In genomic region chr4:16579866-16580265, GRCh38 we compare ENCODE assay signal across 26 cellular contexts.
DNase-seq lines count a peak whose midpoint lies in the region; ATAC-seq, FAIRE-seq and TF ChIP-seq lines count a peak whose summit lies in the region.
"Had no signal": no experiment of that assay in that cellular context is flagged by ENCODE, and none has a peak within 500 bp of the region (broad histone marks: within the 10 kb centered on the region; RNA-seq: fewer than 3 reads in every experiment).

No MANE protein-coding gene starts in this region.

- H3K56ac ChIP-seq in IMR-90 (ENCODE audit: extremely low read depth, insufficient read depth, low read length), result no peak overlapping the region

- no peak for FAIRE-seq in frontal cortex (lab: Jason Lieb, UNC)
- FAIRE-seq: bronchial epithelial cell, colon had no signal

- peaks cover 6% of the 10 kb centered on the region; the same call in 1 of the 2 replicates for H3K9me1 ChIP-seq in IMR-90 (ENCODE audit: insufficient read depth, low read length)

- H2BK5ac ChIP-seq in IMR-90 (ENCODE audit: low read depth, low read length, poor library complexity, severe bottlenecking), result no peak overlapping the region

- H3K79me1 ChIP-seq in IMR-90 (ENCODE audit: low read depth in 1 of 2, low read length in 2 of 2), result no peaks in the 10 kb centered on the region

- H3K4me3 ChIP-seq in IMR-90 (ENCODE audit: insufficient read depth, low read depth, low read length) (no peak overlapping the region), osteoblast (ENCODE audit: insufficient read depth, low read length) (no peak overlapping the region)
- H3K4me3 ChIP-seq: prostate gland, transverse colon had no signal

- no TSS peak for BruUV-seq in IMR-90 (replicated peaks; lab: Mats Ljungman, UMichigan)

- no peak overlapping the region for H4K91ac ChIP-seq in IMR-90 (ENCODE audit: insufficient read depth, low read depth, low read length)

- TF ChIP-seq CTCF in IMR-90 (conservative IDR thresholded peaks at IDR 0.05; ENCODE audit: low read depth, low read length) (no peak), osteoblast (IDR thresholded peaks at IDR 0.05; ENCODE audit: extremely low read depth, low read depth, low read length) (no peak)

- H3K9me3 Mint-ChIP-seq in stimulated activated effector memory CD8-positive, alpha-beta T cell treated with anti-CD3 and anti-CD28 coated beads, Interleukin-12 subunit alpha, Interleukin-12 subunit beta, amount 100 ng/mL, for 72 hours, result no peaks in the 10 kb centered on the region
- H3K9me3 Mint-ChIP-seq: endodermal cell had no signal

- H3K9me3 ChIP-seq in IMR-90 (ENCODE audit: control insufficient read depth, insufficient read depth, low read length) (no peaks in the 10 kb centered on the region), osteoblast (ENCODE audit: low read depth, low read length) (no peaks in the 10 kb centered on the region)
- H3K9me3 ChIP-seq: neutrophil, prostate gland, transverse colon had no signal

- H4K20me1 ChIP-seq in IMR-90 (ENCODE audit: insufficient read depth, low read length) (no peaks in the 10 kb centered on the region), osteoblast (ENCODE audit: insufficient read depth, low read length) (no peaks in the 10 kb centered on the region)

- H3K4me3 Mint-ChIP-seq in stimulated activated effector memory CD8-positive, alpha-beta T cell treated with anti-CD3 and anti-CD28 coated beads, Interleukin-12 subunit alpha, Interleukin-12 subunit beta, amount 100 ng/mL, for 72 hours, result no peak overlapping the region
- H3K4me3 Mint-ChIP-seq: activated CD8-positive, alpha-beta T cell treated with anti-CD3 and anti-CD28 coated beads, Interleukin-2, amount 10 ng/mL, durations not matched to agents 7 days and 5 days; activated naive CD8-positive, alpha-beta T cell treated with anti-CD3 and anti-CD28 coated beads, Interleukin-2, amount 50 U/mL, for 24 hours; CD4-positive, CD25-positive, alpha-beta regulatory T cell; endodermal cell had no signal

- H3K18ac ChIP-seq in IMR-90 (ENCODE audit: low read depth, low read length), result no peak overlapping the region

- no peaks in the 10 kb centered on the region for H3K79me2 ChIP-seq in osteoblast (ENCODE audit: insufficient read depth, low read length)

- DNase-seq in ELR (ENCODE audit: low read depth), result peak; percentile 40
- DNase-seq in IMR-90, result peak; percentile 57
- DNase-seq in astrocyte of the hippocampus (ENCODE audit: low read depth, low spot score), result peak; percentile 50
- DNase-seq in osteoblast (ENCODE audit: insufficient read length, low spot score, missing footprints), result peak; percentile 81
- DNase-seq in stimulated activated naive CD4-positive, alpha-beta T cell treated with Interleukin-2 at 50 U/mL for 16 hours (lab: John Stamatoyannopoulos, UW), result no peak
- no peak for DNase-seq in stimulated activated effector memory CD8-positive, alpha-beta T cell treated with anti-CD3 and anti-CD28 coated beads, Interleukin-12 subunit alpha, Interleukin-12 subunit beta, amount 100 ng/mL, for 72 hours (ENCODE audit: low spot score in 2 of 2)
- no peak for DNase-seq in frontal cortex (ENCODE audit: low spot score in 2 of 2)
- DNase-seq: activated CD4-positive, alpha-beta T cell treated with anti-CD3 and anti-CD28 coated beads for 1 hour; activated CD8-positive, alpha-beta T cell treated with anti-CD3 and anti-CD28 coated beads, Interleukin-2, amount 10 ng/mL, durations not matched to agents 7 days and 5 days; activated effector memory CD4-positive, alpha-beta T cell treated with anti-CD3 and anti-CD28 coated beads, Interleukin-2, amount 50 U/mL, for 16 hours; activated naive CD8-positive, alpha-beta T cell treated with anti-CD3 and anti-CD28 coated beads, Interleukin-2, amount 50 U/mL, for 24 hours; CD4-positive, CD25-positive, alpha-beta regulatory T cell; endodermal cell; GF-D8; Kasumi-1; left colon; mesenchymal stem cell; NCI-H1048; NCI-H187 treated with DMSO at 0.1 percent for 48 hours; OCI-M1; SHP77; transverse colon had no signal

- intact Hi-C loops in IMR-90 (cut with micrococcal nuclease), result no loop called here

- no peak overlapping the region for H2BK20ac ChIP-seq in IMR-90 (ENCODE audit: low read depth, low read length)

- H3K4me2 ChIP-seq in IMR-90 (ENCODE audit: low read depth, low read length), result no peak overlapping the region
- no peak overlapping the region for H3K4me2 ChIP-seq in osteoblast (ENCODE audit: insufficient read depth, low read length)

- H3K27ac Mint-ChIP-seq in stimulated activated effector memory CD8-positive, alpha-beta T cell treated with anti-CD3 and anti-CD28 coated beads, Interleukin-12 subunit alpha, Interleukin-12 subunit beta, amount 100 ng/mL, for 72 hours, result no peak overlapping the region
- H3K27ac Mint-ChIP-seq: activated CD8-positive, alpha-beta T cell treated with anti-CD3 and anti-CD28 coated beads, Interleukin-2, amount 10 ng/mL, durations not matched to agents 7 days and 5 days; activated naive CD8-positive, alpha-beta T cell treated with anti-CD3 and anti-CD28 coated beads, Interleukin-2, amount 50 U/mL, for 24 hours; CD4-positive, CD25-positive, alpha-beta regulatory T cell; endodermal cell had no signal

- no peak overlapping the region for H4K5ac ChIP-seq in IMR-90 (ENCODE audit: low read depth, low read length)

- CTCF ChIA-PET in IMR-90 (lab: Yijun Ruan, JAX), result no interaction called here

- no peak overlapping the region for H4K8ac ChIP-seq in IMR-90 (ENCODE audit: low read depth in 2 of 2, low read length in 2 of 2)

- no peaks in the 10 kb centered on the region; the same call in 1 of the 2 replicates for H3K36me3 ChIP-seq in IMR-90 (ENCODE audit: control insufficient read depth, insufficient read depth, low read length)
- no peaks in the 10 kb centered on the region for H3K36me3 ChIP-seq in osteoblast (ENCODE audit: insufficient read depth, low read length)
- H3K36me3 ChIP-seq: neutrophil, prostate gland, transverse colon had no signal

- no peak for TF ChIP-seq POLR2A in IMR-90 (IDR thresholded peaks at IDR 0.05; ENCODE audit: low read depth, low read length)

- ATAC-seq in IMR-90 (ENCODE audit: low read depth), result peak; percentile 35; the same call in 1 of the 2 replicates
- no peak for ATAC-seq in stimulated activated effector memory CD8-positive, alpha-beta T cell treated with anti-CD3 and anti-CD28 coated beads, Interleukin-12 subunit alpha, Interleukin-12 subunit beta, amount 100 ng/mL, for 72 hours
- ATAC-seq: activated CD8-positive, alpha-beta T cell treated with anti-CD3 and anti-CD28 coated beads, Interleukin-2, amount 10 ng/mL, durations not matched to agents 7 days and 5 days; activated naive CD8-positive, alpha-beta T cell treated with anti-CD3 and anti-CD28 coated beads, Interleukin-2, amount 50 U/mL, for 24 hours; left colon had no signal

- WGBS in IMR-90 (ENCODE audit: extremely low coverage in 2 of 2, insufficient read length in 1 of 2), 2 experiments, result 55% methylated on average over 2 of the region's 3 CpGs; no CpG with 5 or more reads in 1 of the 2 experiments

- H2AK5ac ChIP-seq in IMR-90 (ENCODE audit: low read depth, low read length), result peak overlapping the region; percentile 7; the same call in 1 of the 2 replicates

- no peak overlapping the region for H2BK15ac ChIP-seq in IMR-90 (ENCODE audit: low read depth, low read length)

- dilution Hi-C loops in IMR-90 (cut with HindIII; ENCODE audit: low sequenced_read_pairs, unreplicated experiment), result no loop called here

- no peak overlapping the region for H3K4ac ChIP-seq in IMR-90 (ENCODE audit: low read depth, low read length)

- no peaks in the 10 kb centered on the region for H3K36me3 Mint-ChIP-seq in stimulated activated effector memory CD8-positive, alpha-beta T cell treated with anti-CD3 and anti-CD28 coated beads, Interleukin-12 subunit alpha, Interleukin-12 subunit beta, amount 100 ng/mL, for 72 hours
- H3K36me3 Mint-ChIP-seq: CD4-positive, CD25-positive, alpha-beta regulatory T cell had no signal

- no peak overlapping the region for H3K23ac ChIP-seq in IMR-90 (ENCODE audit: low read depth, low read length)

- no peak for TF ChIP-seq RAD21 in IMR-90 (IDR thresholded peaks at IDR 0.05; ENCODE audit: low read length)

- no peak overlapping the region for H2BK120ac ChIP-seq in IMR-90 (ENCODE audit: low read depth, low read length)

- POLR2A ChIA-PET in IMR-90 (lab: Charles Lee; ENCODE audit: unreplicated experiment), result no interaction called here

- H3K27me3 ChIP-seq in IMR-90 (ENCODE audit: control insufficient read depth, insufficient read depth, low read length) (no peaks in the 10 kb centered on the region), osteoblast (ENCODE audit: insufficient read depth, low read length) (no peaks in the 10 kb centered on the region)
- H3K27me3 ChIP-seq: transverse colon had no signal

- H2AFZ ChIP-seq in IMR-90 (replicated peaks; ENCODE audit: low read length, poor library complexity), result no peak overlapping the region
- H2AFZ ChIP-seq in osteoblast (ENCODE audit: low read length), result no peak overlapping the region

- no peak overlapping the region for H2AK9ac ChIP-seq in IMR-90 (replicated peaks; ENCODE audit: low read depth, low read length, poor library complexity)

- H3K14ac ChIP-seq in IMR-90 (replicated peaks; ENCODE audit: low read depth, low read length), result no peak overlapping the region

- in situ Hi-C loops in IMR-90 (cut with MboI; ENCODE audit: low sequenced_read_pairs), result no loop called here

- H3K4me1 Mint-ChIP-seq in stimulated activated effector memory CD8-positive, alpha-beta T cell treated with anti-CD3 and anti-CD28 coated beads, Interleukin-12 subunit alpha, Interleukin-12 subunit beta, amount 100 ng/mL, for 72 hours, result no peaks in the 10 kb centered on the region
- H3K4me1 Mint-ChIP-seq: activated naive CD8-positive, alpha-beta T cell treated with anti-CD3 and anti-CD28 coated beads, Interleukin-2, amount 50 U/mL, for 24 hours; CD4-positive, CD25-positive, alpha-beta regulatory T cell; endodermal cell had no signal

- H3K9ac ChIP-seq in IMR-90 (ENCODE audit: low read depth, low read length), result no peak overlapping the region

- H3K27ac ChIP-seq in IMR-90 (ENCODE audit: insufficient read depth, low read length), result no peak overlapping the region
- H3K27ac ChIP-seq in osteoblast (ENCODE audit: low read depth, low read length), result no peak overlapping the region
- H3K27ac ChIP-seq: neutrophil, prostate gland, transverse colon had no signal

- H3K4me1 ChIP-seq in IMR-90 (ENCODE audit: control insufficient read depth, insufficient read depth, low read length) (0 out of 2 replicates have a peak, but pooled peaks cover 2% of the 10 kb centered on the region), osteoblast (ENCODE audit: insufficient read depth, low read length) (peaks cover 16% of the 10 kb centered on the region)
- H3K4me1 ChIP-seq: prostate gland, transverse colon had no signal

TF ChIP-seq in IMR-90, 13 proteins besides CTCF, POLR2A, EP300 and RAD21 (continues in another document):
- no peak for TF ChIP-seq CHD1 (IDR thresholded peaks at IDR 0.05; ENCODE audit: low read depth, low read length)
- TF ChIP-seq MAFK (IDR thresholded peaks at IDR 0.05; ENCODE audit: low read depth, low read length), result no peak
- no peak for TF ChIP-seq RFX5 (IDR thresholded peaks at IDR 0.05; ENCODE audit: low read depth, low read length)
- TF ChIP-seq SMC3 (IDR thresholded peaks at IDR 0.05; ENCODE audit: low read depth, low read length), result no peak
- TF ChIP-seq BHLHE40 (IDR thresholded peaks at IDR 0.05; ENCODE audit: low read depth, low read length), result no peak
- no peak for TF ChIP-seq FOS (IDR thresholded peaks at IDR 0.05; ENCODE audit: low read depth, low read length)
- no peak for TF ChIP-seq MAZ (IDR thresholded peaks at IDR 0.05; ENCODE audit: borderline replicate concordance, low read depth, low read length)

Comparison
In these comparisons a context has a peak if more than half of its experiments do, and no peak if none do; other contexts are left out.
1. DNase-seq: peak in ELR (single experiment), IMR-90 (single experiment), astrocyte of the hippocampus (single experiment) and osteoblast (single experiment); none in stimulated activated naive CD4-positive, alpha-beta T cell treated with Interleukin-2 at 50 U/mL for 16 hours (single experiment), stimulated activated effector memory CD8-positive, alpha-beta T cell treated with anti-CD3 and anti-CD28 coated beads, Interleukin-12 subunit alpha, Interleukin-12 subunit beta, amount 100 ng/mL, for 72 hours (0 of 2) and frontal cortex (0 of 2).